ENCODE assay signal across 19 cellular contexts in genomic region chr17:76801706-76802105, GRCh38.
A peak's percentile ranks its signal among the peaks of the same experiment; 100 is the strongest.
DNase-seq lines count a peak whose midpoint lies in the region; ATAC-seq lines count a peak whose summit lies in the region.
"Had no signal": no experiment of that assay in that cellular context is flagged by ENCODE, and none has a peak within 500 bp of the region (broad histone marks: within the 10 kb centered on the region; RNA-seq: fewer than 3 reads in every experiment).

No MANE protein-coding gene starts in this region.

- no peak overlapping the region for H2AFZ ChIP-seq in trophoblast cell (ENCODE audit: insufficient read depth, low read length, poor library complexity)

- no peak overlapping the region for H3K4me3 ChIP-seq in mesodermal cell (ENCODE audit: extremely low read depth, insufficient read depth, low read length, poor library complexity, severe bottlenecking)
- no peak overlapping the region for H3K4me3 ChIP-seq in trophoblast cell (ENCODE audit: low read depth, low read length)
- H3K4me3 ChIP-seq: A549; BLaER1 treated with 17β-estradiol and CSF1 and Interleukin-3, amounts not matched to agents 10 nM and 100 nM had no signal

- H3K23ac ChIP-seq in trophoblast cell (ENCODE audit: low read length), result no peak overlapping the region

- no peak overlapping the region for H4K12ac ChIP-seq in trophoblast cell (ENCODE audit: low read depth, low read length)

- H3K14ac ChIP-seq in trophoblast cell (ENCODE audit: low read length), result no peak overlapping the region

- peaks cover 2% of the 10 kb centered on the region for H3K79me1 ChIP-seq in trophoblast cell (ENCODE audit: low read length)

- no peak overlapping the region for H2AK5ac ChIP-seq in trophoblast cell (ENCODE audit: low read length)

- no peak overlapping the region for H4K8ac ChIP-seq in trophoblast cell (ENCODE audit: low read depth, low read length)

- no peaks in the 10 kb centered on the region for H3K27me3 Mint-ChIP-seq in activated naive CD8-positive, alpha-beta T cell treated with anti-CD3 and anti-CD28 coated beads, Interleukin-2, amount 50 U/mL, for 24 hours
- no peaks in the 10 kb centered on the region for H3K27me3 Mint-ChIP-seq in activated T-cell treated with anti-CD3 and anti-CD28 coated beads, Interleukin-2, amount 50 U/mL, for 72 hours (ENCODE audit: low read depth)
- H3K27me3 Mint-ChIP-seq: B cell; CD4-positive, alpha-beta T cell had no signal

- 74 to 93% methylated on average over 2 to 3 of the region's 5 CpGs for WGBS in mesodermal cell (ENCODE audit: insufficient coverage in 2 of 2), 2 experiments
- no CpG with 5 or more reads among the region's 5 CpGs for WGBS in trophoblast cell (ENCODE audit: extremely low coverage, insufficient coverage, insufficient read length)

- no peak for ATAC-seq in activated naive CD8-positive, alpha-beta T cell treated with anti-CD3 and anti-CD28 coated beads, Interleukin-2, amount 50 U/mL, for 24 hours
- no peak for ATAC-seq in activated T-cell treated with anti-CD3 and anti-CD28 coated beads, Interleukin-2, amount 50 U/mL, for 72 hours (replicated peaks in 1 of 2)
- ATAC-seq: A549; CD8-positive, alpha-beta T cell had no signal

- H3K9ac ChIP-seq in trophoblast cell (ENCODE audit: low read length), result no peak overlapping the region
- H3K9ac ChIP-seq: BLaER1 treated with 17β-estradiol and CSF1 and Interleukin-3, amounts not matched to agents 10 nM and 100 nM had no signal

- no peak overlapping the region for H2BK12ac ChIP-seq in trophoblast cell (ENCODE audit: low read length)

- H3K9me3 Mint-ChIP-seq in activated naive CD8-positive, alpha-beta T cell treated with anti-CD3 and anti-CD28 coated beads, Interleukin-2, amount 50 U/mL, for 24 hours, result no peaks in the 10 kb centered on the region
- no peaks in the 10 kb centered on the region for H3K9me3 Mint-ChIP-seq in activated T-cell treated with anti-CD3 and anti-CD28 coated beads, Interleukin-2, amount 50 U/mL, for 72 hours
- H3K9me3 Mint-ChIP-seq: CD4-positive, alpha-beta T cell; CD8-positive, alpha-beta T cell had no signal

- in situ Hi-C loops in SK-MEL-5 (cut with HindIII; ENCODE audit: low pct_unique_long_range_greater_than_20kb, low sequenced_read_pairs), result no loop called here

- DNase-seq in SK-MEL-5 (ENCODE audit: low read depth, low spot score) (peak; percentile 44), islet precursor cell (peak; percentile 78), trophoblast cell (no peak), NCI-H446 (lab: John Stamatoyannopoulos, UW) (no peak)
- no peak for DNase-seq in activated naive CD8-positive, alpha-beta T cell treated with anti-CD3 and anti-CD28 coated beads, Interleukin-2, amount 50 U/mL, for 24 hours
- DNase-seq in activated T-cell treated with anti-CD3 and anti-CD28 coated beads, Interleukin-2, amount 50 U/mL, for 72 hours, result no peak
- DNase-seq: AML-193; Caco-2; Calu3; CD4-positive, alpha-beta T cell; CD8-positive, alpha-beta T cell; DMS79 treated with DMSO at 0.1 percent for 48 hours; GF-D8 had no signal

- H3K9me3 ChIP-seq in mesodermal cell (ENCODE audit: control insufficient read depth, low read length), result no peaks in the 10 kb centered on the region
- no peaks in the 10 kb centered on the region for H3K9me3 ChIP-seq in trophoblast cell (ENCODE audit: insufficient read depth, low read depth, low read length)

- H3K4me1 ChIP-seq in mesodermal cell (ENCODE audit: control insufficient read depth, insufficient read depth, low read length, poor library complexity, severe bottlenecking) (peaks cover 5% of the 10 kb centered on the region), trophoblast cell (ENCODE audit: control insufficient read depth in 1 of 2, insufficient read depth in 2 of 2, low read length in 2 of 2) (peaks cover 9 to 18% of the 10 kb centered on the region in 2 experiments)

- H3K27ac Mint-ChIP-seq in activated naive CD8-positive, alpha-beta T cell treated with anti-CD3 and anti-CD28 coated beads, Interleukin-2, amount 50 U/mL, for 24 hours, result no peak overlapping the region
- no peak overlapping the region for H3K27ac Mint-ChIP-seq in activated T-cell treated with anti-CD3 and anti-CD28 coated beads, Interleukin-2, amount 50 U/mL, for 72 hours
- H3K27ac Mint-ChIP-seq: B cell; CD4-positive, alpha-beta T cell; CD8-positive, alpha-beta T cell had no signal

- no peaks in the 10 kb centered on the region for H3K79me2 ChIP-seq in trophoblast cell (ENCODE audit: control insufficient read depth, insufficient read depth, low read length, poor library complexity)

- no peaks in the 10 kb centered on the region for H3K27me3 ChIP-seq in trophoblast cell (ENCODE audit: insufficient read depth, low read length)
- H3K27me3 ChIP-seq: BLaER1 treated with 17β-estradiol and CSF1 and Interleukin-3, amounts not matched to agents 10 nM and 100 nM had no signal

- no peak overlapping the region for H3K4ac ChIP-seq in trophoblast cell (ENCODE audit: low read depth, low read length)

- H3K36me3 Mint-ChIP-seq in activated naive CD8-positive, alpha-beta T cell treated with anti-CD3 and anti-CD28 coated beads, Interleukin-2, amount 50 U/mL, for 24 hours (ENCODE audit: low read depth), result no peaks in the 10 kb centered on the region
- H3K36me3 Mint-ChIP-seq in activated T-cell treated with anti-CD3 and anti-CD28 coated beads, Interleukin-2, amount 50 U/mL, for 72 hours (ENCODE audit: insufficient read depth in 2 of 2), result no peaks in the 10 kb centered on the region
- H3K36me3 Mint-ChIP-seq: CD8-positive, alpha-beta T cell had no signal

- H3K27ac ChIP-seq in mesodermal cell (ENCODE audit: low read depth, low read length, severe bottlenecking) (peak overlapping the region; percentile 29), trophoblast cell (ENCODE audit: low read depth, low read length) (peak overlapping the region; percentile 21)
- H3K27ac ChIP-seq: 22Rv1; A549; BLaER1 treated with 17β-estradiol and CSF1 and Interleukin-3, amounts not matched to agents 10 nM and 100 nM; C4-2B had no signal

- no peak overlapping the region for H2BK5ac ChIP-seq in trophoblast cell (ENCODE audit: low read depth, low read length, poor library complexity)

- H3K4me3 Mint-ChIP-seq in activated naive CD8-positive, alpha-beta T cell treated with anti-CD3 and anti-CD28 coated beads, Interleukin-2, amount 50 U/mL, for 24 hours, result no peak overlapping the region
- no peak overlapping the region for H3K4me3 Mint-ChIP-seq in activated T-cell treated with anti-CD3 and anti-CD28 coated beads, Interleukin-2, amount 50 U/mL, for 72 hours
- H3K4me3 Mint-ChIP-seq: B cell; CD4-positive, alpha-beta T cell; CD8-positive, alpha-beta T cell had no signal

- no peak overlapping the region for H4K91ac ChIP-seq in trophoblast cell (ENCODE audit: low read depth, low read length)

- no peak overlapping the region for H3K18ac ChIP-seq in trophoblast cell (ENCODE audit: low read length)

- no peaks in the 10 kb centered on the region for H3K4me1 Mint-ChIP-seq in activated naive CD8-positive, alpha-beta T cell treated with anti-CD3 and anti-CD28 coated beads, Interleukin-2, amount 50 U/mL, for 24 hours
- H3K4me1 Mint-ChIP-seq in activated T-cell treated with anti-CD3 and anti-CD28 coated beads, Interleukin-2, amount 50 U/mL, for 72 hours (ENCODE audit: low read depth), result peaks cover 6% of the 10 kb centered on the region
- H3K4me1 Mint-ChIP-seq: B cell had no signal

- H2BK120ac ChIP-seq in trophoblast cell (ENCODE audit: insufficient read depth, low read length, poor library complexity), result no peak overlapping the region

- no peaks in the 10 kb centered on the region for H3K36me3 ChIP-seq in mesodermal cell (ENCODE audit: control insufficient read depth, insufficient read depth, low read length)
- H3K36me3 ChIP-seq in trophoblast cell (ENCODE audit: control insufficient read depth in 1 of 2, insufficient read depth in 2 of 2, low read length in 2 of 2), result no peaks in the 10 kb centered on the region
- H3K36me3 ChIP-seq: BLaER1 treated with 17β-estradiol and CSF1 and Interleukin-3, amounts not matched to agents 10 nM and 100 nM had no signal

- H3K4me2 ChIP-seq in trophoblast cell (ENCODE audit: low read length), result no peak overlapping the region
- H3K4me2 ChIP-seq: A549; BLaER1 treated with 17β-estradiol and CSF1 and Interleukin-3, amounts not matched to agents 10 nM and 100 nM had no signal

Comparison
In these comparisons a context has a peak if more than half of its experiments do, and no peak if none do; other contexts are left out.
1. DNase-seq: peak in SK-MEL-5 (single experiment) and islet precursor cell (single experiment); none in trophoblast cell (0 of 2), NCI-H446 (0 of 2), activated naive CD8-positive, alpha-beta T cell treated with anti-CD3 and anti-CD28 coated beads, Interleukin-2, amount 50 U/mL, for 24 hours (single experiment) and activated T-cell treated with anti-CD3 and anti-CD28 coated beads, Interleukin-2, amount 50 U/mL, for 72 hours (0 of 2).